ENCODE assay signal across 9 cellular contexts in the genomic region with DNA sequence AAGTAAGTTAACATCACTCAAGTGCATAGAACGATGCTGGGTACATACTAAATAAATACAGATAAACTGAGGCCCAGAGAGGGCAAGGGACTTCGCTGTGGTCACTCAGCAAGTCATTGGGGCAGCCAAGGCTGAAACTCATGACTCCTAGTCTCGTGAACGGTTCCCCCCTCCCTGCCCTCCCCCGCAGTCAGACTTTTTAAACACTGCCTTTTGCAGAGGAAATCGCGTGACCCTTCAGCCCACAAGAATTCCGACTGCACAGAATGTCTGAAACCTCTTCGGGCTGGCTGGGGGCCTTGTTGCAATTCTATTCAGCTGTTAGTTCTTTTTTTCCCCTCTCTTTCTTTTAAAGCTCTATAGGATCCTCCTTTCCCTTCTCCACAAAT. TPM values are rescaled to one million over a fixed set of nuclear protein-coding genes. Genes with fewer than 3 reads are reported as not detected.
DNase-seq lines count a peak whose midpoint lies in the region; ATAC-seq, FAIRE-seq and TF ChIP-seq lines count a peak whose summit lies in the region.
"Had no signal": no experiment of that assay in that cellular context is flagged by ENCODE, and none has a peak within 500 bp of the region (broad histone marks: within the 10 kb centered on the region; RNA-seq: fewer than 3 reads in every experiment).

No MANE protein-coding gene starts in this region.

- no peak overlapping the region for H4K8ac ChIP-seq in mesendoderm (ENCODE audit: low read depth, low read length)

- H2BK5ac ChIP-seq in mesendoderm (ENCODE audit: low read length), result no peak overlapping the region

- H3K27me3 ChIP-seq in OCI-LY3 (ENCODE audit: low read depth, low read length), result no peaks in the 10 kb centered on the region
- no peaks in the 10 kb centered on the region for H3K27me3 ChIP-seq in HepG2 (ENCODE audit: control insufficient read depth in 1 of 2, insufficient read depth in 2 of 2, low read length in 2 of 2)
- no peaks in the 10 kb centered on the region for H3K27me3 ChIP-seq in mesendoderm (ENCODE audit: insufficient read depth, low read length, poor library complexity)

- H3K9ac ChIP-seq in OCI-LY3 (ENCODE audit: low read length) (peak overlapping the region; percentile 51; the same call in 1 of the 2 replicates), HepG2 (ENCODE audit: insufficient read depth, low read depth, low read length) (0 out of 2 replicates have a peak overlapping the region, but pooled peaks have one; percentile 57), mesendoderm (ENCODE audit: low read length) (no peak overlapping the region)

- H4K20me1 ChIP-seq in OCI-LY3 (ENCODE audit: insufficient read depth, low read length) (peaks cover 98% of the 10 kb centered on the region), HepG2 (ENCODE audit: insufficient read depth, low read length) (peaks cover 10% of the 10 kb centered on the region; the same call in 1 of the 2 replicates)

- no peak overlapping the region for H2AK5ac ChIP-seq in mesendoderm (ENCODE audit: low read length)

- H3K4me3 ChIP-seq in OCI-LY3 (ENCODE audit: low read length), result peak overlapping the region; percentile 42
- no peak overlapping the region for H3K4me3 ChIP-seq in HepG2 (replicated peaks in 1 of 3; ENCODE audit: insufficient read depth in 1 of 3, low read depth in 2 of 3, low read length in 3 of 3)
- no peak overlapping the region for H3K4me3 ChIP-seq in mesendoderm (ENCODE audit: low read length)
- H3K4me3 ChIP-seq: SK-N-MC had no signal

- POLR2A ChIA-PET in HepG2 (lab: Yijun Ruan, JAX), result no interaction called here

- intact Hi-C loops in HepG2 (cut with micrococcal nuclease; ENCODE audit: unreplicated experiment), result loop anchor here (2.0 to 10.0 kb wide), 2 partner anchors 27 to 151 kb away; no protein-coding TSS in a partner anchor

- in situ Hi-C loops in HepG2 (cut with HindIII; ENCODE audit: extremely low pct_ligation_motif_present, low pct_unique_long_range_greater_than_20kb), result no loop called here

- H2BK15ac ChIP-seq in mesendoderm (replicated peaks; ENCODE audit: low read depth), result no peak overlapping the region

- DNase-seq in GDM1 (lab: John Stamatoyannopoulos, UW) (peak; percentile 30), H4 (ENCODE audit: low spot score) (peak; percentile 95), amniotic epithelial cell (ENCODE audit: low read depth) (peak; percentile 97), HepG2 (ENCODE audit: low spot score) (no peak), mesendoderm (no peak)
- DNase-seq in stimulated activated CD8-positive, alpha-beta memory T cell treated with anti-CD3 and anti-CD28 coated beads, Interleukin-12 subunit alpha, Interleukin-12 subunit beta, amount 100 ng/mL, for 1 hour (ENCODE audit: low read depth), result peak; percentile 11

- no peak for ATAC-seq in HepG2
- no peak for ATAC-seq in GM21515 (IDR thresholded peaks at IDR 0.05; ENCODE audit: unreplicated experiment)

- TF ChIP-seq POLR2A in HepG2 (IDR thresholded peaks at IDR 0.05; ENCODE audit: insufficient read depth in 1 of 2, low read depth in 2 of 2, low read length in 2 of 2), result no peak

- H3K23ac ChIP-seq in mesendoderm (ENCODE audit: low read length), result no peak overlapping the region

- no peak for FAIRE-seq in HepG2 (lab: Jason Lieb, UNC)

- no peak for TF ChIP-seq RAD21 in HepG2 (CRISPR knock-in tag; IDR thresholded peaks at IDR 0.05)

- H3K4me1 ChIP-seq in OCI-LY3 (ENCODE audit: low read length) (peaks cover 69% of the 10 kb centered on the region), HepG2 (ENCODE audit: insufficient read depth, low read length) (peaks cover 94% of the 10 kb centered on the region), mesendoderm (ENCODE audit: control insufficient read depth, low read depth, low read length) (no peaks in the 10 kb centered on the region)

- peak overlapping the region; percentile 61 for H3K4me2 ChIP-seq in OCI-LY3 (ENCODE audit: low read length)
- peak overlapping the region; percentile 77 for H3K4me2 ChIP-seq in HepG2 (ENCODE audit: low read depth, low read length)
- H3K4me2 ChIP-seq in mesendoderm (ENCODE audit: low read length), result no peak overlapping the region

- H3K4ac ChIP-seq in mesendoderm (ENCODE audit: low read depth, low read length), result no peak overlapping the region

- peak overlapping the region; percentile 88 for H3K27ac ChIP-seq in OCI-LY3 (ENCODE audit: low read length)
- H3K27ac ChIP-seq in HepG2 (ENCODE audit: extremely low read length, insufficient read depth, low read length), result peak overlapping the region; percentile 82
- no peak overlapping the region for H3K27ac ChIP-seq in mesendoderm (ENCODE audit: low read depth, low read length)
- H3K27ac ChIP-seq: SK-N-MC had no signal

- no peak overlapping the region for H4K5ac ChIP-seq in mesendoderm (ENCODE audit: low read length)

- H3K36me3 ChIP-seq in OCI-LY3 (replicated peaks; ENCODE audit: low read depth, low read length), result peaks cover 28% of the 10 kb centered on the region
- peaks cover 18 to 19% of the 10 kb centered on the region in 2 experiments for H3K36me3 ChIP-seq in HepG2 (replicated peaks in 1 of 2; ENCODE audit: control insufficient read depth in 1 of 2, insufficient read depth in 2 of 2, low read length in 2 of 2)
- no peaks in the 10 kb centered on the region for H3K36me3 ChIP-seq in mesendoderm (ENCODE audit: control insufficient read depth, insufficient read depth, low read length)

- no peak overlapping the region for H2BK120ac ChIP-seq in mesendoderm (ENCODE audit: low read depth, low read length)

- TF ChIP-seq EP300 in HepG2 (IDR thresholded peaks at IDR 0.05; ENCODE audit: low read depth in 2 of 2, low read length in 2 of 2) (no peak), HepG2 (CRISPR knock-in tag; IDR thresholded peaks at IDR 0.05; ENCODE audit: borderline replicate concordance) (no peak)

- H3K56ac ChIP-seq in mesendoderm (ENCODE audit: low read length), result no peak overlapping the region

- BruUV-seq in HepG2 (replicated peaks; lab: Mats Ljungman, UMichigan), result no TSS peak

- TF ChIP-seq CTCF in OCI-LY3 (IDR thresholded peaks at IDR 0.05; ENCODE audit: low read depth, low read length), result no peak
- no peak for TF ChIP-seq CTCF in HepG2 (CRISPR knock-in tag; IDR thresholded peaks at IDR 0.05)

- H2AFZ ChIP-seq in OCI-LY3 (ENCODE audit: low read depth, low read length), result no peak overlapping the region
- H2AFZ ChIP-seq in HepG2 (ENCODE audit: low read length), result no peak overlapping the region

- peaks cover 13% of the 10 kb centered on the region for H3K79me1 ChIP-seq in mesendoderm (ENCODE audit: low read length)

- peaks cover 99% of the 10 kb centered on the region for H3K79me2 ChIP-seq in OCI-LY3 (ENCODE audit: low read length)
- peaks cover 91% of the 10 kb centered on the region for H3K79me2 ChIP-seq in HepG2 (ENCODE audit: insufficient read depth, low read length)
- H3K79me2 ChIP-seq in mesendoderm (ENCODE audit: control insufficient read depth, insufficient read depth, low read length), result no peaks in the 10 kb centered on the region

- whole genome bisulfite sequencing in HepG2 (ENCODE audit: low lambda C conversion rate), result 69% methylated on average over 9 of the region's 9 CpGs
- no CpG with 5 or more reads among the region's 9 CpGs for WGBS in mesendoderm (ENCODE audit: extremely low coverage, insufficient coverage, low lambda C conversion rate)

- H3K9me3 ChIP-seq in OCI-LY3 (ENCODE audit: insufficient read depth, low read length) (no peaks in the 10 kb centered on the region), HepG2 (ENCODE audit: low read length) (no peaks in the 10 kb centered on the region)

- H3K18ac ChIP-seq in mesendoderm (ENCODE audit: low read length), result no peak overlapping the region

- CTCF ChIA-PET in HepG2 (lab: Yijun Ruan, JAX; ENCODE audit: low intra/inter-chr PET ratio, low total read pairs), result no interaction called here

TF ChIP-seq in HepG2, 621 proteins besides CTCF, POLR2A, EP300 and RAD21 (continues in another document):
- no peak for TF ChIP-seq ZNF878 (CRISPR knock-in tag; IDR thresholded peaks at IDR 0.05)
- TF ChIP-seq, protein P1, sequence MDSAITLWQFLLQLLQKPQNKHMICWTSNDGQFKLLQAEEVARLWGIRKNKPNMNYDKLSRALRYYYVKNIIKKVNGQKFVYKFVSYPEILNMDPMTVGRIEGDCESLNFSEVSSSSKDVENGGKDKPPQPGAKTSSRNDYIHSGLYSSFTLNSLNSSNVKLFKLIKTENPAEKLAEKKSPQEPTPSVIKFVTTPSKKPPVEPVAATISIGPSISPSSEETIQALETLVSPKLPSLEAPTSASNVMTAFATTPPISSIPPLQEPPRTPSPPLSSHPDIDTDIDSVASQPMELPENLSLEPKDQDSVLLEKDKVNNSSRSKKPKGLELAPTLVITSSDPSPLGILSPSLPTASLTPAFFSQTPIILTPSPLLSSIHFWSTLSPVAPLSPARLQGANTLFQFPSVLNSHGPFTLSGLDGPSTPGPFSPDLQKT (CRISPR knock-in tag; IDR thresholded peaks at IDR 0.05; ENCODE audit: borderline replicate concordance), result no peak
- no peak for TF ChIP-seq ZNF205 (CRISPR knock-in tag; IDR thresholded peaks at IDR 0.05)

RNA-seq across cellular contexts. Expression of a gene that starts 28.1 kb away (rescaled TPM):
- 40.2 and 43.7 TPM in 2 replicates for total RNA-seq in H4 (2014; rRNA removed; shearing (Covaris generic))
- 30.4 and 44.7 TPM in 2 replicates for total RNA-seq in HepG2 (2016; rRNA removed; fragmentation: Illumina TruSeq; extraction: Trizol)
- total RNA-seq in HepG2 (2016; cell fraction: cytosol; rRNA removed; fragmentation: Illumina TruSeq; extraction: Trizol; ENCODE audit: low read depth), result 24.6 and 26.3 TPM in 2 replicates
- total RNA-seq in HepG2 (2016; cell fraction: insoluble cytoplasmic fraction; rRNA removed; fragmentation: Illumina TruSeq; extraction: Trizol), result 33.2 and 37.5 TPM in 2 replicates
- total RNA-seq in HepG2 (2016; cell fraction: membrane; rRNA removed; fragmentation: Illumina TruSeq; extraction: Trizol), result 49.4 and 52.7 TPM in 2 replicates
- 18.1 and 19.8 TPM in 2 replicates for total RNA-seq in HepG2 (2016; cell fraction: nucleus; rRNA removed; fragmentation: Illumina TruSeq; extraction: Trizol)
- polyA plus RNA-seq in HepG2 (2011; rRNA removed), result 119 and 127 TPM in 2 replicates
- polyA plus RNA-seq in HepG2 (2011; cell fraction: cytosol; rRNA removed), result 131 and 138 TPM in 2 replicates
- polyA plus RNA-seq in HepG2 (2011; cell fraction: nucleus; rRNA removed), result 94.1 and 101 TPM in 2 replicates
- 75.9 and 86.0 TPM in 2 replicates for polyA plus RNA-seq in HepG2 (2012)
- polyA plus RNA-seq in HepG2 (2016; cell fraction: cytosol; fragmentation: Illumina TruSeq; extraction: Trizol; ENCODE audit: low read depth), result 55.6 and 62.7 TPM in 2 replicates
- polyA plus RNA-seq in HepG2 (2016; cell fraction: insoluble cytoplasmic fraction; fragmentation: Illumina TruSeq; extraction: Trizol; ENCODE audit: low read depth), result 71.0 and 74.4 TPM in 2 replicates
- polyA plus RNA-seq in HepG2 (2016; cell fraction: membrane; fragmentation: Illumina TruSeq; extraction: Trizol; ENCODE audit: low read depth), result 68.1 and 79.5 TPM in 2 replicates
- 41.9 and 42.8 TPM in 2 replicates for polyA plus RNA-seq in HepG2 (2016; cell fraction: nucleus; fragmentation: Illumina TruSeq; extraction: Trizol; ENCODE audit: insufficient read depth, low read depth)
- polyA minus RNA-seq in HepG2 (2011; rRNA and poly(A)+ RNA removed; ENCODE audit: low replicate concordance), result 13.4 and 281 TPM in 2 replicates
- 74.6 and 87.4 TPM in 2 replicates for polyA minus RNA-seq in HepG2 (2011; cell fraction: cytosol; rRNA and poly(A)+ RNA removed)
- polyA minus RNA-seq in HepG2 (2011; cell fraction: nucleus; rRNA and poly(A)+ RNA removed), result 49.3 and 50.8 TPM in 2 replicates
- 12.8 TPM for polyA plus RNA-seq in mesendoderm (2013, experiment 1 of 2)
- 13.7 TPM for polyA plus RNA-seq in mesendoderm (2013, experiment 2 of 2)

Comparison
In these comparisons a context has a peak if more than half of its experiments do, and no peak if none do; other contexts are left out.
1. DNase-seq: peak in GDM1 (single experiment), H4 (single experiment), amniotic epithelial cell (single experiment) and stimulated activated CD8-positive, alpha-beta memory T cell treated with anti-CD3 and anti-CD28 coated beads, Interleukin-12 subunit alpha, Interleukin-12 subunit beta, amount 100 ng/mL, for 1 hour (single experiment); none in HepG2 (single experiment) and mesendoderm (single experiment).